9 cellular contexts compared by ENCODE assay signal in genomic region chr1:207993477-207994445, GRCh38.
DNase-seq lines count a peak whose midpoint lies in the region; ATAC-seq and TF ChIP-seq lines count a peak whose summit lies in the region.
"Had no signal": no experiment of that assay in that cellular context is flagged by ENCODE, and none has a peak within 500 bp of the region (broad histone marks: within the 10 kb centered on the region; RNA-seq: fewer than 3 reads in every experiment).

No MANE protein-coding gene starts in this region.

- H3K36me3 ChIP-seq in breast epithelium (no peaks in the 10 kb centered on the region), colonic mucosa (no peaks in the 10 kb centered on the region)

- no peaks in the 10 kb centered on the region for H3K36me3 Mint-ChIP-seq in MCF 10A (ENCODE audit: insufficient read depth, unreplicated experiment)
- H3K36me3 Mint-ChIP-seq in type B pancreatic cell = no peaks in the 10 kb centered on the region
- H3K36me3 Mint-ChIP-seq: natural killer cell had no signal

- H3K27ac Mint-ChIP-seq in MCF 10A (ENCODE audit: low read depth, unreplicated experiment) (no peak overlapping the region), type B pancreatic cell (no peak overlapping the region)
- H3K27ac Mint-ChIP-seq: natural killer cell had no signal

- H3K27me3 Mint-ChIP-seq in MCF 10A (ENCODE audit: insufficient read depth, unreplicated experiment) (peaks cover 56% of the 10 kb centered on the region), type B pancreatic cell (peaks cover 26% of the 10 kb centered on the region)

- peak; percentile 58 for TF ChIP-seq CTCF in MCF 10A (IDR thresholded peaks at IDR 0.05; ENCODE audit: unreplicated experiment)
- TF ChIP-seq CTCF in breast epithelium (IDR thresholded peaks at IDR 0.05) = no peak
- TF ChIP-seq CTCF in epithelial cell of proximal tubule (conservative IDR thresholded peaks at IDR 0.05; ENCODE audit: low read depth, low read length) = peak; percentile 61
- TF ChIP-seq CTCF in type B pancreatic cell (conservative IDR thresholded peaks at IDR 0.05) = peak; percentile 58
- no peak for TF ChIP-seq CTCF in colonic mucosa (IDR thresholded peaks at IDR 0.05)

- no peak overlapping the region for H3K4me3 Mint-ChIP-seq in MCF 10A (ENCODE audit: unreplicated experiment)
- H3K4me3 Mint-ChIP-seq in type B pancreatic cell = no peak overlapping the region
- H3K4me3 Mint-ChIP-seq: natural killer cell had no signal

- no TSS peak for BruUV-seq in MCF 10A (replicated peaks; lab: Mats Ljungman, UMichigan)

- H3K9ac ChIP-seq in colonic mucosa (ENCODE audit: low read depth in 2 of 2, low read length in 2 of 2) = no peak overlapping the region

- TF ChIP-seq POLR2A in breast epithelium (IDR thresholded peaks at IDR 0.05) = no peak

- H3K4me3 ChIP-seq in breast epithelium = no peak overlapping the region
- no peak overlapping the region for H3K4me3 ChIP-seq in epithelial cell of proximal tubule (ENCODE audit: low read depth, low read length)
- no peak overlapping the region for H3K4me3 ChIP-seq in colonic mucosa

- peak; percentile 64 for DNase-seq in MCF 10A (ENCODE audit: unreplicated experiment)
- no peak for DNase-seq in breast epithelium (ENCODE audit: low spot score in 2 of 2)
- DNase-seq in NCI-H69 (lab: John Stamatoyannopoulos, UW) = peak; percentile 14
- DNase-seq in epithelial cell of proximal tubule (ENCODE audit: low read depth) = no peak
- DNase-seq in type B pancreatic cell (ENCODE audit: extremely low spot score, unreplicated experiment) = peak; percentile 31
- no peak for DNase-seq in colonic mucosa
- DNase-seq in HK-2 (ENCODE audit: unreplicated experiment) = no peak
- DNase-seq: natural killer cell had no signal

- no peaks in the 10 kb centered on the region for H3K9me3 Mint-ChIP-seq in MCF 10A (ENCODE audit: unreplicated experiment)
- H3K9me3 Mint-ChIP-seq in type B pancreatic cell = peaks cover 6% of the 10 kb centered on the region
- H3K9me3 Mint-ChIP-seq: natural killer cell had no signal

- H3K27ac ChIP-seq in breast epithelium = no peak overlapping the region
- no peak overlapping the region for H3K27ac ChIP-seq in colonic mucosa

- no peaks in the 10 kb centered on the region for H3K9me3 ChIP-seq in breast epithelium
- no peaks in the 10 kb centered on the region for H3K9me3 ChIP-seq in colonic mucosa

- intact Hi-C loops in MCF 10A (cut with micrococcal nuclease) = no loop called here
- intact Hi-C loops in breast epithelium (cut with DNase I; ENCODE audit: low total_unique reads) = no loop called here
- intact Hi-C loops in colonic mucosa (cut with DNase I) = loop anchor here (10.0 kb wide), 1 partner anchor 109 kb away; no protein-coding TSS in a partner anchor

- H3K4me1 ChIP-seq in breast epithelium = no peaks in the 10 kb centered on the region
- no peaks in the 10 kb centered on the region for H3K4me1 ChIP-seq in colonic mucosa

- H3K4me1 Mint-ChIP-seq in MCF 10A (ENCODE audit: insufficient read depth, unreplicated experiment) = no peaks in the 10 kb centered on the region
- no peaks in the 10 kb centered on the region for H3K4me1 Mint-ChIP-seq in type B pancreatic cell (ENCODE audit: unreplicated experiment)
- H3K4me1 Mint-ChIP-seq: natural killer cell had no signal

- CTCF ChIA-PET in MCF 10A (lab: Yijun Ruan, JAX) = interaction anchor here (0.6 to 5.5 kb wide), 26 partner anchors 7 to 1214 kb away, joined by 3 to 74 read pairs (median 4); no protein-coding TSS in a partner anchor

- POLR2A ChIA-PET in MCF 10A (lab: Yijun Ruan, JAX) = interaction anchor here (1.4 kb wide), 1 partner anchor 9 kb away, joined by 3 read pairs; no protein-coding TSS in a partner anchor

- H3K27me3 ChIP-seq in breast epithelium (no peaks in the 10 kb centered on the region), colonic mucosa (no peaks in the 10 kb centered on the region)

- no peak for ATAC-seq in GM19463 (IDR thresholded peaks at IDR 0.05; ENCODE audit: unreplicated experiment)

Comparison
In these comparisons a context has a peak if more than half of its experiments do, and no peak if none do; other contexts are left out.
1. DNase-seq: peak in MCF 10A (single experiment), NCI-H69 (single experiment) and type B pancreatic cell (single experiment); none in breast epithelium (0 of 2), epithelial cell of proximal tubule (single experiment), colonic mucosa (single experiment) and HK-2 (single experiment).
2. CTCF ChIP-seq: peak in MCF 10A (single experiment), epithelial cell of proximal tubule (single experiment) and type B pancreatic cell (single experiment); none in breast epithelium (0 of 3) and colonic mucosa (single experiment).